20 cellular contexts compared by ENCODE assay signal in genomic region chr2:39368376-39368775, GRCh38.
A peak's percentile ranks its signal among the peaks of the same experiment; 100 is the strongest.
DNase-seq lines count a peak whose midpoint lies in the region; ATAC-seq and TF ChIP-seq lines count a peak whose summit lies in the region.
"Had no signal": no experiment of that assay in that cellular context is flagged by ENCODE, and none has a peak within 500 bp of the region (broad histone marks: within the 10 kb centered on the region; RNA-seq: fewer than 3 reads in every experiment).

No MANE protein-coding gene starts in this region.

- H3K27ac Mint-ChIP-seq in activated CD4-positive, alpha-beta T cell treated with anti-CD3 and anti-CD28 coated beads for 36 hours, result no peak overlapping the region
- H3K27ac Mint-ChIP-seq in T-helper 17 cell, result peak overlapping the region; percentile 89
- H3K27ac Mint-ChIP-seq in effector memory CD8-positive, alpha-beta T cell, result peak overlapping the region; percentile 20 to 22
- H3K27ac Mint-ChIP-seq: B cell had no signal

- intact Hi-C loops in activated CD4-positive, alpha-beta T cell treated with anti-CD3 and anti-CD28 coated beads for 36 hours (cut with DNase I, micrococcal nuclease), result no loop called here

- CTCF ChIA-PET in activated CD4-positive, alpha-beta T cell treated with anti-CD3 and anti-CD28 coated beads for 36 hours (lab: Charles Lee), result interaction anchor here (1.0 to 1.7 kb wide), 3 partner anchors 9 to 34 kb away, joined by 3 to 7 read pairs (median 5); no protein-coding TSS in a partner anchor

- H3K9me3 ChIP-seq in DND-41 (ENCODE audit: insufficient read depth, low read length, severe bottlenecking), result peaks cover 3% of the 10 kb centered on the region
- no peaks in the 10 kb centered on the region for H3K9me3 ChIP-seq in T-helper 17 cell (ENCODE audit: control insufficient read depth, low read length, poor library complexity, severe bottlenecking)

- no peak overlapping the region for H3K4me2 ChIP-seq in DND-41 (ENCODE audit: insufficient read depth, low read length)
- H3K4me2 ChIP-seq: BLaER1, GM23338 had no signal

- H3K27me3 Mint-ChIP-seq in activated CD4-positive, alpha-beta T cell treated with anti-CD3 and anti-CD28 coated beads for 36 hours, result no peaks in the 10 kb centered on the region
- no peaks in the 10 kb centered on the region for H3K27me3 Mint-ChIP-seq in T-helper 17 cell
- no peaks in the 10 kb centered on the region for H3K27me3 Mint-ChIP-seq in effector memory CD8-positive, alpha-beta T cell
- H3K27me3 Mint-ChIP-seq: B cell; CD4-positive, alpha-beta memory T cell had no signal

- no peak overlapping the region for H3K4me3 Mint-ChIP-seq in activated CD4-positive, alpha-beta T cell treated with anti-CD3 and anti-CD28 coated beads for 36 hours
- H3K4me3 Mint-ChIP-seq in T-helper 17 cell, result no peak overlapping the region
- H3K4me3 Mint-ChIP-seq in effector memory CD8-positive, alpha-beta T cell, result no peak overlapping the region
- H3K4me3 Mint-ChIP-seq: B cell, GM23338, HFFc6 had no signal

- peak; percentile 9 for ATAC-seq in activated CD4-positive, alpha-beta T cell treated with anti-CD3 and anti-CD28 coated beads for 36 hours
- ATAC-seq in DND-41 (ENCODE audit: insufficient read depth, low read depth), result peak; percentile 63
- no peak for ATAC-seq in T-helper 17 cell
- ATAC-seq in effector memory CD8-positive, alpha-beta T cell (replicated peaks), result no peak
- no peak for ATAC-seq in GM18868 (IDR thresholded peaks at IDR 0.05; ENCODE audit: unreplicated experiment)
- ATAC-seq: GM23338 had no signal

- no peak for DNase-seq in activated CD4-positive, alpha-beta T cell treated with anti-CD3 and anti-CD28 coated beads for 36 hours
- DNase-seq in activated CD4-positive, alpha-beta T cell treated with anti-CD3 and anti-CD28 coated beads, Interleukin-2, amount 50 U/mL, for 4 hours, result no peak
- no peak for DNase-seq in DND-41
- no peak for DNase-seq in T-helper 17 cell
- DNase-seq in effector memory CD8-positive, alpha-beta T cell, result no peak
- no peak for DNase-seq in occipital lobe (lab: John Stamatoyannopoulos, UW)
- no peak for DNase-seq in pons (ENCODE audit: low spot score)
- DNase-seq: Calu3; CD4-positive, alpha-beta memory T cell; COR-L47; DMS53; DMS79 treated with DMSO at 0.1 percent for 48 hours; HFFc6 had no signal

- H3K79me2 ChIP-seq in DND-41 (ENCODE audit: insufficient read depth, low read length), result 0 out of 2 replicates have a peak, but pooled peaks cover 8% of the 10 kb centered on the region

- no peak overlapping the region for H2AFZ ChIP-seq in DND-41 (ENCODE audit: low read depth, low read length)
- H2AFZ ChIP-seq: GM23338 had no signal

- H3K27me3 ChIP-seq in DND-41 (ENCODE audit: insufficient read depth, low read length, poor library complexity), result no peaks in the 10 kb centered on the region
- H3K27me3 ChIP-seq: BLaER1 had no signal

- no peak overlapping the region for H3K9ac ChIP-seq in DND-41 (ENCODE audit: low read depth, low read length)
- H3K9ac ChIP-seq: BLaER1 had no signal

- peaks cover 17% of the 10 kb centered on the region for H3K4me1 Mint-ChIP-seq in activated CD4-positive, alpha-beta T cell treated with anti-CD3 and anti-CD28 coated beads for 36 hours
- peaks cover 16% of the 10 kb centered on the region for H3K4me1 Mint-ChIP-seq in T-helper 17 cell
- H3K4me1 Mint-ChIP-seq in effector memory CD8-positive, alpha-beta T cell (ENCODE audit: low read depth in 2 of 2), result peaks cover 7 to 15% of the 10 kb centered on the region in 2 donors
- H3K4me1 Mint-ChIP-seq: B cell had no signal

- no peak for TF ChIP-seq CTCF in DND-41 (IDR thresholded peaks at IDR 0.05; ENCODE audit: borderline replicate concordance, extremely low read depth, low read length, poor library complexity, severe bottlenecking)

- H3K4me1 ChIP-seq in DND-41 (ENCODE audit: insufficient read depth, low read length), result peaks cover 24% of the 10 kb centered on the region
- H3K4me1 ChIP-seq: BLaER1 had no signal

- no peak overlapping the region; the same call in 1 of the 2 replicates for H3K27ac ChIP-seq in DND-41 (ENCODE audit: low read length)
- H3K27ac ChIP-seq: 22Rv1, BLaER1, C4-2B had no signal

- H4K20me1 ChIP-seq in DND-41 (ENCODE audit: insufficient read depth, low read length), result no peaks in the 10 kb centered on the region
- H4K20me1 ChIP-seq: BLaER1 had no signal

- POLR2A ChIA-PET in activated CD4-positive, alpha-beta T cell treated with anti-CD3 and anti-CD28 coated beads for 36 hours (lab: Charles Lee), result no interaction called here

- peaks cover 5% of the 10 kb centered on the region; the same call in 1 of the 2 replicates for H3K36me3 ChIP-seq in DND-41 (ENCODE audit: insufficient read depth, low read length)

- H3K9me3 Mint-ChIP-seq in activated CD4-positive, alpha-beta T cell treated with anti-CD3 and anti-CD28 coated beads for 36 hours (ENCODE audit: low read depth), result peaks cover 7% of the 10 kb centered on the region
- H3K9me3 Mint-ChIP-seq in effector memory CD8-positive, alpha-beta T cell, result peaks cover 0 to 2% of the 10 kb centered on the region in 2 donors
- H3K9me3 Mint-ChIP-seq: HFFc6 had no signal

- H3K4me3 ChIP-seq in DND-41 (ENCODE audit: low read depth in 1 of 2, low read length in 2 of 2), result no peak overlapping the region
- H3K4me3 ChIP-seq: BLaER1, GM23338, HAP-1 had no signal

- H3K36me3 Mint-ChIP-seq in activated CD4-positive, alpha-beta T cell treated with anti-CD3 and anti-CD28 coated beads for 36 hours (ENCODE audit: low read depth), result peaks cover 27% of the 10 kb centered on the region
- H3K36me3 Mint-ChIP-seq in T-helper 17 cell (ENCODE audit: low read depth), result peaks cover 2% of the 10 kb centered on the region
- no peaks in the 10 kb centered on the region for H3K36me3 Mint-ChIP-seq in effector memory CD8-positive, alpha-beta T cell (ENCODE audit: insufficient read depth)

Comparison
In these comparisons a context has a peak if more than half of its experiments do, and no peak if none do; other contexts are left out.
1. ATAC-seq: peak in activated CD4-positive, alpha-beta T cell treated with anti-CD3 and anti-CD28 coated beads for 36 hours (single experiment) and DND-41 (single experiment); none in T-helper 17 cell (single experiment), effector memory CD8-positive, alpha-beta T cell (single experiment) and GM18868 (single experiment).